13 cellular contexts compared by ENCODE assay signal in genomic region chr2:42054657-42055430, GRCh38. TPM values are rescaled to one million over a fixed set of nuclear protein-coding genes. Genes with fewer than 3 reads are reported as not detected.
A peak's percentile ranks its signal among the peaks of the same experiment; 100 is the strongest.
DNase-seq lines count a peak whose midpoint lies in the region; ATAC-seq, FAIRE-seq and TF ChIP-seq lines count a peak whose summit lies in the region.
"Had no signal": no experiment of that assay in that cellular context is flagged by ENCODE, and none has a peak within 500 bp of the region (broad histone marks: within the 10 kb centered on the region; RNA-seq: fewer than 3 reads in every experiment).

No MANE protein-coding gene starts in this region.

- no peak overlapping the region for H3K4me3 Mint-ChIP-seq in activated CD4-positive, alpha-beta memory T cell treated with anti-CD3 and anti-CD28 coated beads for 36 hours

- no peaks in the 10 kb centered on the region for H3K9me3 ChIP-seq in BLaER1
- no peaks in the 10 kb centered on the region for H3K9me3 ChIP-seq in pancreas
- H3K9me3 ChIP-seq: BE2C had no signal

- no peaks in the 10 kb centered on the region for H3K27me3 ChIP-seq in BLaER1
- H3K27me3 ChIP-seq in foreskin keratinocyte, result peaks cover 13% of the 10 kb centered on the region
- H3K27me3 ChIP-seq in pancreas, result no peaks in the 10 kb centered on the region
- H3K27me3 ChIP-seq: BE2C had no signal

- H3K36me3 ChIP-seq in BLaER1, result peaks cover 80% of the 10 kb centered on the region
- peaks cover 0 to 11% (median 0%) of the 10 kb centered on the region in 3 donors for H3K36me3 ChIP-seq in pancreas

- no peaks in the 10 kb centered on the region for H3K36me3 Mint-ChIP-seq in activated CD4-positive, alpha-beta memory T cell treated with anti-CD3 and anti-CD28 coated beads for 36 hours

- H3K4me2 ChIP-seq in BLaER1, result peak overlapping the region; percentile 42

- no peaks in the 10 kb centered on the region for H3K9me3 Mint-ChIP-seq in activated CD4-positive, alpha-beta memory T cell treated with anti-CD3 and anti-CD28 coated beads for 36 hours

- peaks cover 87% of the 10 kb centered on the region for H4K20me1 ChIP-seq in BLaER1

- POLR2A ChIA-PET in activated CD4-positive, alpha-beta memory T cell treated with anti-CD3 and anti-CD28 coated beads for 36 hours (lab: Charles Lee), result no interaction called here

- H3K27me3 Mint-ChIP-seq in activated CD4-positive, alpha-beta memory T cell treated with anti-CD3 and anti-CD28 coated beads for 36 hours, result peaks cover 18% of the 10 kb centered on the region

- WGBS in pancreas, 2 donors, result 76 to 78% methylated on average over 20 of the region's 20 CpGs

- CTCF ChIA-PET in activated CD4-positive, alpha-beta memory T cell treated with anti-CD3 and anti-CD28 coated beads for 36 hours (lab: Charles Lee), result no interaction called here

- 0 out of 2 replicates have a peak overlapping the region, but pooled peaks have one; percentile 41 for H3K9ac ChIP-seq in BLaER1

- peak; percentile 15 for DNase-seq in NCI-H510A treated with DMSO at 0.1 percent for 48 hours (lab: John Stamatoyannopoulos, UW)
- no peak for DNase-seq in foreskin keratinocyte
- DNase-seq in pancreas, result peak in 2 of 6 donors; percentile 36 to 44
- DNase-seq in effector CD4-positive, alpha-beta T cell, result no peak
- DNase-seq in KG1 (lab: John Stamatoyannopoulos, UW), result no peak
- DNase-seq in activated CD4-positive, alpha-beta memory T cell treated with anti-CD3 and anti-CD28 coated beads for 36 hours, result no peak
- no peak for DNase-seq in NCI-H1092 (lab: John Stamatoyannopoulos, UW)
- DNase-seq: activated CD4-positive, CD25-positive, alpha-beta regulatory T cell; BE2C; cerebellar nuclear complex; NCI-H2227 treated with DMSO at 0.1 percent for 48 hours; SHP77 treated with DMSO at 0.1 percent for 48 hours had no signal

- H3K4me1 ChIP-seq in BLaER1, result peaks cover 100% of the 10 kb centered on the region
- H3K4me1 ChIP-seq in foreskin keratinocyte, result no peaks in the 10 kb centered on the region
- H3K4me1 ChIP-seq in pancreas, result peaks cover 0 to 5% (median 4%) of the 10 kb centered on the region in 3 donors
- H3K4me1 ChIP-seq: BE2C had no signal

- intact Hi-C loops in pancreas (cut with DNase I), result no loop called here
- intact Hi-C loops in activated CD4-positive, alpha-beta memory T cell treated with anti-CD3 and anti-CD28 coated beads for 36 hours (cut with micrococcal nuclease), result no loop called here

- H3K27ac Mint-ChIP-seq in activated CD4-positive, alpha-beta memory T cell treated with anti-CD3 and anti-CD28 coated beads for 36 hours, result no peak overlapping the region

- TF ChIP-seq CTCF in foreskin keratinocyte (conservative IDR thresholded peaks at IDR 0.05) (peak; percentile 14), pancreas (IDR thresholded peaks at IDR 0.05) (no peak)

- 0 out of 2 replicates have a peak overlapping the region, but pooled peaks have one; percentile 25 for H3K27ac ChIP-seq in BLaER1
- H3K27ac ChIP-seq in foreskin keratinocyte, result no peak overlapping the region
- H3K27ac ChIP-seq in pancreas, result peak overlapping the region; percentile 13 to 81 (median 55)

- ATAC-seq in foreskin keratinocyte (no peak), pancreas (peak; percentile 38 to 59 (median 46))

- H3K4me3 ChIP-seq in BLaER1 (no peak overlapping the region), pancreas (no peak overlapping the region)

- FAIRE-seq in pancreas (lab: Jason Lieb, UNC), result no peak

- H3K4me1 Mint-ChIP-seq in activated CD4-positive, alpha-beta memory T cell treated with anti-CD3 and anti-CD28 coated beads for 36 hours (ENCODE audit: low read depth), result no peaks in the 10 kb centered on the region

RNA-seq across cellular contexts. Expression of gene PKDCC, which starts 7.0 kb away (rescaled TPM):
- total RNA-seq in foreskin keratinocyte (not detected in 2 replicates), pancreas (10 to 100 TPM in 4 of 6 donors, 1 to 10 TPM in 2; 8.1 to 34.0 (median 15.9) TPM)
- polyA plus RNA-seq in foreskin keratinocyte (0.07 TPM in 1 of 2 replicates, not detected in the other), pancreas (10 to 100 TPM; 35.8 to 60.9 TPM)
- not detected for total RNA-seq in activated CD4-positive, alpha-beta memory T cell treated with anti-CD3 and anti-CD28 coated beads for 36 hours
